In the genomic region with DNA sequence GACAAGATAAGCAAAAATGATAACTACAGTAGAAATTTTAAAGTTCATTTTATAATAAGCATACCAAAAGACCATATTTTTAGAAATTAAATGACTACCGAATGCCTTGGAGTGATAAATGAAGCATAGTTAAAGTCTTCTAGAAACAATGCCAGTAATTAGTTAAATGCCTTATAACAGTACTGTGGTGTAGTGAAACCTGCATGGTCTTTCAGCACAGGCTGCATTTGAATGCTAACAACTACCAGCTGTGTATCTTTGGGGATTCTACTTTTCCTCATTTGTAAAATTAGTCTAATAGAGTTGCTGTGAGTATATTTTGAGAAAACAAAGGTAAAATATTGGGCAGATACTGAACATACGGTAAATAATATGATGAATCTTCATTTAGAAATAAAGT, we compare ENCODE assay signal across 1 cellular context.
TF ChIP-seq lines count a peak whose summit lies in the region.

No MANE protein-coding gene starts in this region.

TF ChIP-seq in WTC11, 78 proteins besides CTCF, POLR2A, EP300 and RAD21 (continued from another document):
- TF ChIP-seq, protein P1, sequence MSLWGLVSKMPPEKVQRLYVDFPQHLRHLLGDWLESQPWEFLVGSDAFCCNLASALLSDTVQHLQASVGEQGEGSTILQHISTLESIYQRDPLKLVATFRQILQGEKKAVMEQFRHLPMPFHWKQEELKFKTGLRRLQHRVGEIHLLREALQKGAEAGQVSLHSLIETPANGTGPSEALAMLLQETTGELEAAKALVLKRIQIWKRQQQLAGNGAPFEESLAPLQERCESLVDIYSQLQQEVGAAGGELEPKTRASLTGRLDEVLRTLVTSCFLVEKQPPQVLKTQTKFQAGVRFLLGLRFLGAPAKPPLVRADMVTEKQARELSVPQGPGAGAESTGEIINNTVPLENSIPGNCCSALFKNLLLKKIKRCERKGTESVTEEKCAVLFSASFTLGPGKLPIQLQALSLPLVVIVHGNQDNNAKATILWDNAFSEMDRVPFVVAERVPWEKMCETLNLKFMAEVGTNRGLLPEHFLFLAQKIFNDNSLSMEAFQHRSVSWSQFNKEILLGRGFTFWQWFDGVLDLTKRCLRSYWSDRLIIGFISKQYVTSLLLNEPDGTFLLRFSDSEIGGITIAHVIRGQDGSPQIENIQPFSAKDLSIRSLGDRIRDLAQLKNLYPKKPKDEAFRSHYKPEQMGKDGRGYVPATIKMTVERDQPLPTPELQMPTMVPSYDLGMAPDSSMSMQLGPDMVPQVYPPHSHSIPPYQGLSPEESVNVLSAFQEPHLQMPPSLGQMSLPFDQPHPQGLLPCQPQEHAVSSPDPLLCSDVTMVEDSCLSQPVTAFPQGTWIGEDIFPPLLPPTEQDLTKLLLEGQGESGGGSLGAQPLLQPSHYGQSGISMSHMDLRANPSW (CRISPR knock-in tag; conservative IDR thresholded peaks at IDR 0.05; ENCODE audit: low read depth), result no peak
- TF ChIP-seq, protein P2, sequence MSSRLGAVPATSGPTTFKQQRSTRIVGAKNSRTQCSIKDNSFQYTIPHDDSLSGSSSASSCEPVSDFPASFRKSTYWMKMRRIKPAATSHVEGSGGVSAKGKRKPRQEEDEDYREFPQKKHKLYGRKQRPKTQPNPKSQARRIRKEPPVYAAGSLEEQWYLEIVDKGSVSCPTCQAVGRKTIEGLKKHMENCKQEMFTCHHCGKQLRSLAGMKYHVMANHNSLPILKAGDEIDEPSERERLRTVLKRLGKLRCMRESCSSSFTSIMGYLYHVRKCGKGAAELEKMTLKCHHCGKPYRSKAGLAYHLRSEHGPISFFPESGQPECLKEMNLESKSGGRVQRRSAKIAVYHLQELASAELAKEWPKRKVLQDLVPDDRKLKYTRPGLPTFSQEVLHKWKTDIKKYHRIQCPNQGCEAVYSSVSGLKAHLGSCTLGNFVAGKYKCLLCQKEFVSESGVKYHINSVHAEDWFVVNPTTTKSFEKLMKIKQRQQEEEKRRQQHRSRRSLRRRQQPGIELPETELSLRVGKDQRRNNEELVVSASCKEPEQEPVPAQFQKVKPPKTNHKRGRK (CRISPR knock-in tag; IDR thresholded peaks at IDR 0.05; ENCODE audit: borderline replicate concordance), result no peak
